ENCODE assay signal across 8 cellular contexts in genomic region chr16:53457670-53458069, GRCh38. TPM values are rescaled to one million over a fixed set of nuclear protein-coding genes. Genes with fewer than 3 reads are reported as not detected.
DNase-seq lines count a peak whose midpoint lies in the region; ATAC-seq, FAIRE-seq and TF ChIP-seq lines count a peak whose summit lies in the region.

No MANE protein-coding gene starts in this region.

- no peak for FAIRE-seq in HTR-8/SVneo (lab: Jason Lieb, UNC)

- no peaks in the 10 kb centered on the region for H3K4me1 ChIP-seq in left lung

- no peak overlapping the region for H3K4me3 ChIP-seq in left lung

- H3K27me3 ChIP-seq in left lung: no peaks in the 10 kb centered on the region

- ATAC-seq in HG03066 (IDR thresholded peaks at IDR 0.05; ENCODE audit: low read depth, unreplicated experiment) (peak; percentile 100), left lung (peak; percentile 37)

- peaks cover 0 to 92% of the 10 kb centered on the region in 2 donors for H3K36me3 ChIP-seq in left lung

- TF ChIP-seq CTCF in left lung (IDR thresholded peaks at IDR 0.05): no peak

- DNase-seq in GM19238 (ENCODE audit: insufficient read length, low spot score) (peak; percentile 58), left lung (no peak), HTR-8/SVneo (ENCODE audit: insufficient read length, low spot score) (no peak), NOMO-1 (lab: John Stamatoyannopoulos, UW; ENCODE audit: unreplicated experiment in 2 of 2) (no peak), DMS153 treated with DMSO at 0.1 percent for 48 hours (lab: John Stamatoyannopoulos, UW; ENCODE audit: unreplicated experiment) (no peak), cerebellar nuclear complex (lab: John Stamatoyannopoulos, UW) (no peak)
- peak; percentile 53 for DNase-seq in activated CD4-positive, alpha-beta T cell treated with anti-CD3 and anti-CD28 coated beads for 1 hour

- intact Hi-C loops in left lung (cut with DNase I): no loop called here

- peak overlapping the region in 1 of 2 donors; percentile 39 for H3K27ac ChIP-seq in left lung

- H3K9me3 ChIP-seq in left lung: no peaks in the 10 kb centered on the region

RNA-seq across cellular contexts. Expression of gene RBL2, which starts 23.4 kb away (rescaled TPM):
- total RNA-seq in left lung: 10 to 100 TPM; 62.1 to 67.3 TPM

RNA-seq across cellular contexts. Expression of gene AKTIP, which starts 45.3 kb away (rescaled TPM):
- total RNA-seq in left lung: 10 to 100 TPM; 36.9 to 43.5 TPM

Comparison
In these comparisons a context has a peak if more than half of its experiments do, and no peak if none do; other contexts are left out.
1. DNase-seq: peak in GM19238 (single experiment) and activated CD4-positive, alpha-beta T cell treated with anti-CD3 and anti-CD28 coated beads for 1 hour (single experiment); none in left lung (0 of 2), HTR-8/SVneo (single experiment), NOMO-1 (0 of 2), DMS153 treated with DMSO at 0.1 percent for 48 hours (single experiment) and cerebellar nuclear complex (0 of 2).